8 cellular contexts compared by ENCODE assay signal in genomic region chr22:41946360-41947180, GRCh38. TPM values are rescaled to one million over a fixed set of nuclear protein-coding genes. Genes with fewer than 3 reads are reported as not detected.
DNase-seq lines count a peak whose midpoint lies in the region; ATAC-seq, FAIRE-seq and TF ChIP-seq lines count a peak whose summit lies in the region.

Gene CENPM (minus strand): TSS chr22:41947152. CDS start chr22:41947076, 76 bp downstream.

- peak within 1 kb of the TSS; percentile 61 for H3K27ac Mint-ChIP-seq in chondrocyte (ENCODE audit: unreplicated experiment)

- peaks cover 30% of the 10 kb centered on the region for H3K36me3 ChIP-seq in BE2C
- no peaks in the 10 kb centered on the region for H3K36me3 ChIP-seq in kidney (ENCODE audit: control insufficient read depth in 1 of 2, insufficient read depth in 2 of 2, low read length in 2 of 2)

- no peaks in the 10 kb centered on the region for H3K27me3 Mint-ChIP-seq in chondrocyte (ENCODE audit: low read depth)

- H3K4me3 ChIP-seq in BE2C (ENCODE audit: low read depth, low read length) (peak within 1 kb of the TSS; percentile 89), kidney (ENCODE audit: low read length in 2 of 2) (peak within 1 kb of the TSS; percentile 75 to 76)

- peak within 1 kb of the TSS in 1 of 2 donors; percentile 11 for H3K27ac ChIP-seq in kidney (ENCODE audit: low read depth in 2 of 2, low read length in 2 of 2)

- peak; percentile 98 for DNase-seq in BE2C
- DNase-seq in NCI-H510A (lab: John Stamatoyannopoulos, UW) = peak; percentile 88
- DNase-seq in activated CD4-positive, alpha-beta T cell treated with anti-CD3 and anti-CD28 coated beads for 24 hours (ENCODE audit: low read depth in 2 of 2) = peak; percentile 86 to 95
- DNase-seq in chondrocyte (ENCODE audit: low spot score) = no peak
- DNase-seq in kidney = peak; percentile 95
- DNase-seq in stimulated activated CD4-positive, alpha-beta T cell treated with anti-CD3 and anti-CD28 coated beads, Interleukin-15, amount 100 ng/mL, for 1 hour (ENCODE audit: low read depth in 1 of 2, low spot score in 1 of 2) = peak; percentile 70 to 81

- peaks cover 8% of the 10 kb centered on the region for H3K4me1 Mint-ChIP-seq in chondrocyte (ENCODE audit: low read depth)

- no peaks in the 10 kb centered on the region for H3K9me3 Mint-ChIP-seq in chondrocyte (ENCODE audit: low read depth)

- peak; percentile 79 for ATAC-seq in HG03432 (IDR thresholded peaks at IDR 0.05; ENCODE audit: unreplicated experiment)

- peak; percentile 78 for TF ChIP-seq POLR2A in GM19193 (IDR thresholded peaks at IDR 0.05; ENCODE audit: extremely low read depth, insufficient read depth, insufficient read length)

- peak within 1 kb of the TSS; percentile 82 for H3K4me3 Mint-ChIP-seq in chondrocyte (ENCODE audit: unreplicated experiment)

- intact Hi-C loops in kidney (cut with DNase I) = no loop called here

- no peak for FAIRE-seq in kidney (lab: Jason Lieb, UNC)

- H3K9me3 ChIP-seq in BE2C (no peaks in the 10 kb centered on the region), kidney (ENCODE audit: control insufficient read depth in 1 of 2, low read length in 2 of 2) (no peaks in the 10 kb centered on the region)

- peaks cover 12% of the 10 kb centered on the region for H3K4me1 ChIP-seq in BE2C
- peaks cover 5 to 9% of the 10 kb centered on the region in 2 donors for H3K4me1 ChIP-seq in kidney (ENCODE audit: control insufficient read depth in 1 of 2, insufficient read depth in 1 of 2, low read depth in 1 of 2, low read length in 2 of 2)

- peak within 1 kb of the TSS; percentile 40 to 55 for H3K9ac ChIP-seq in kidney (ENCODE audit: low read length in 2 of 2)

- no peaks in the 10 kb centered on the region for H3K36me3 Mint-ChIP-seq in chondrocyte (ENCODE audit: low read depth)

- no peaks in the 10 kb centered on the region for H3K27me3 ChIP-seq in BE2C

- TF ChIP-seq CTCF in BE2C (IDR thresholded peaks at IDR 0.05; ENCODE audit: low read depth, low read length) (peak; percentile 24), chondrocyte (IDR thresholded peaks at IDR 0.05) (peak; percentile 65), kidney (IDR thresholded peaks at IDR 0.05; ENCODE audit: borderline replicate concordance, extremely low read depth, insufficient read depth) (no peak)

RNA-seq across cellular contexts. Expression of gene CENPM, which starts in this region (rescaled TPM):
- 43.8 TPM for polyA plus RNA-seq in BE2C (2012; ENCODE audit: insufficient read depth, insufficient read length, low read depth)
- total RNA-seq in chondrocyte (3.3 to 9.3 TPM (median 3.3 TPM) in 3 replicates), kidney (2.8 TPM)
- 2.8 TPM for polyA plus RNA-seq in kidney (ENCODE audit: insufficient read depth, low read depth, low replicate concordance)
